17 cellular contexts compared by ENCODE assay signal in the genomic region with DNA sequence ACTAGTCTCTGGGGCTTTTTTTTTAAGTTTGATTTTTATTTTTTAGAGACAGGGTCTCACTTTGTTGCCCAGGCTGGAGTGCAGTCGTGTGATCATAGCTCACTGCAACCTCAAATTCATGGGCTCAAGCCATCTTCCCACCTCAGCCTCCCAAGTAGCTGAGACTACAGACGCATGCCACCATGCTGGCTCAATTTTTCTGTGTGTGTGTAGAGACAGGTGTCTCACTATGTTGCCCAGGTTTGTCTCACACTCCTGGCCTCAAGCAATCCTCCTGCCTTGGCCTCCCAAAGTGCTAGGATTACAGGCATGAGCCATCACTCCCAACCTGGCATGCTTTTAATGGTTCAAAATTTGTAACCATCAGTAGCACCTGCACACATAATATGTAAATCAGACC. TPM values are rescaled to one million over a fixed set of nuclear protein-coding genes. Genes with fewer than 3 reads are reported as not detected.
"Had no signal": no experiment of that assay in that cellular context is flagged by ENCODE, and none has a peak within 500 bp of the region (broad histone marks: within the 10 kb centered on the region; RNA-seq: fewer than 3 reads in every experiment).

No MANE protein-coding gene starts in this region.

RNA-seq across cellular contexts. Expression of a gene that starts 36.1 kb away (rescaled TPM):
- total RNA-seq: activated naive CD4-positive, alpha-beta T cell treated with anti-CD3 and anti-CD28 coated beads for 36 hours; activated naive CD4-positive, alpha-beta T cell treated with anti-CD3 and anti-CD28 coated beads, Interleukin-2, amount 50 U/mL, for 72 hours; activated naive CD8-positive, alpha-beta T cell treated with anti-CD3 and anti-CD28 coated beads for 36 hours; activated naive CD8-positive, alpha-beta T cell treated with anti-CD3 and anti-CD28 coated beads, Interleukin-2, amount 10 ng/mL, durations not matched to agents 7 days and 5 days; activated T-cell treated with anti-CD3 and anti-CD28 coated beads, Interleukin-2, amount 50 U/mL, for 4 hours; activated T-cell treated with anti-CD3 and anti-CD28 coated beads, Interleukin-2, amount 50 U/mL, for 72 hours; activated T-helper 1 cell treated with anti-CD3 and anti-CD28 coated beads, Interleukin-12 subunit alpha, Interleukin-12 subunit beta, Interleukin-2, Interleukin-4 antibody, amounts not matched to agents 30 ng/mL and 10 ng/mL and 1 ng/mL, durations not matched to agents 14 hours and 24 hours and 36 hours; activated T-helper 17 cell treated with anti-CD3 and anti-CD28 coated beads, Interleukin-2, amount 50 U/mL, for 72 hours; activated T-helper 2 cell treated with anti-CD3 and anti-CD28 coated beads, Interferon-gamma antibody, Interleukin-2, Interleukin-4, amounts not matched to agents 10 μg/mL and 5 μg/mL and 100 μg/mL, durations not matched to agents 14 hours and 24 hours and 36 hours; ascending aorta; astrocyte; body of pancreas; bronchial epithelial cell; cardiac muscle cell; cardiac septum; chondrocyte had no signal
- polyA plus RNA-seq: aorta had no signal
